Comparison of ENCODE assay signal across 17 cellular contexts in the genomic region with DNA sequence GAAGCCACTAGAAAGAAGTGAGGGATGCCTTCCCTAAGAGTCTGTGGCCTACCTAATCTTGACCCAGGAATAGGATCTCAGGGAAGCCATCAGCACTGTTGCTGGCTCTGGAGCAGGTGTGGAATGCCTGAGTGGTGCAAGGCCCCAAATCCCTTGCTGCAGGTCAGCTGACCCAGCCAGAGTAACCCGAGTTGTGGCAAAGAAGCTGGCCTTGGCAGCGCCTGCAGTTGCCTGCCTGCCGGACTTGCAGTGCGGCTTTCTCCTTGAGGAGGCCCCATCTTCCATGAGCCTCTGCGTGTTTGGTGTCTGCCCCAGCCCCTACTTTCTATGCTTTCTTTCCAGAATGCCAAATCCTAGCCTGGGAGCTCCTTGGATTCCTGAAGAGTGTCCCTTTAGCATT. TPM values are rescaled to one million over a fixed set of nuclear protein-coding genes. Genes with fewer than 3 reads are reported as not detected.
DNase-seq lines count a peak whose midpoint lies in the region; ATAC-seq and TF ChIP-seq lines count a peak whose summit lies in the region.
"Had no signal": no experiment of that assay in that cellular context is flagged by ENCODE, and none has a peak within 500 bp of the region (broad histone marks: within the 10 kb centered on the region; RNA-seq: fewer than 3 reads in every experiment).

No MANE protein-coding gene starts in this region.

- H3K4me1 ChIP-seq in H9 (ENCODE audit: insufficient read depth, low read length) (peaks cover 11% of the 10 kb centered on the region), endodermal cell (ENCODE audit: control insufficient read depth, insufficient read depth, low read length) (peaks cover 16% of the 10 kb centered on the region), left lung (peaks cover 0 to 18% of the 10 kb centered on the region in 2 donors), sigmoid colon (peaks cover 0 to 9% (median 8%) of the 10 kb centered on the region in 4 donors)

- CTCF ChIA-PET in activated CD8-positive, alpha-beta T cell treated with anti-CD3 and anti-CD28 coated beads for 36 hours (lab: Charles Lee): interaction anchor here (1.3 kb wide), 1 partner anchor 18 kb away, joined by 6 read pairs; no protein-coding TSS in a partner anchor

- H4K91ac ChIP-seq in H9 (ENCODE audit: insufficient read length, low read depth, low read length): no peak overlapping the region

- H3K27me3 Mint-ChIP-seq in H9 (ENCODE audit: low read depth) (no peaks in the 10 kb centered on the region), endodermal cell (ENCODE audit: insufficient read depth) (no peaks in the 10 kb centered on the region)
- peaks cover 17% of the 10 kb centered on the region for H3K27me3 Mint-ChIP-seq in activated CD8-positive, alpha-beta T cell treated with anti-CD3 and anti-CD28 coated beads for 36 hours

- no peak overlapping the region for H2BK12ac ChIP-seq in H9 (ENCODE audit: insufficient read length, low read depth, low read length)

- intact Hi-C loops in left lung (cut with DNase I): no loop called here
- intact Hi-C loops in sigmoid colon (cut with DNase I): loop anchor here (10.0 kb wide), 1 partner anchor 140 kb away; no protein-coding TSS in a partner anchor
- intact Hi-C loops in activated CD8-positive, alpha-beta T cell treated with anti-CD3 and anti-CD28 coated beads for 36 hours (cut with micrococcal nuclease): no loop called here

- no peak overlapping the region for H3K56ac ChIP-seq in H9 (ENCODE audit: insufficient read length, low read depth, low read length)

- peaks cover 2% of the 10 kb centered on the region for H3K23me2 ChIP-seq in H9 (ENCODE audit: insufficient read length, low read depth, low read length, poor library complexity, severe bottlenecking)

- H3K4me3 Mint-ChIP-seq in H9 (no peak overlapping the region), endodermal cell (no peak overlapping the region)
- H3K4me3 Mint-ChIP-seq in activated CD8-positive, alpha-beta T cell treated with anti-CD3 and anti-CD28 coated beads for 36 hours: no peak overlapping the region
- H3K4me3 Mint-ChIP-seq: naive thymus-derived CD8-positive, alpha-beta T cell; stimulated activated naive CD8-positive, alpha-beta T cell treated with anti-CD3 and anti-CD28 coated beads, Interleukin-15, Interleukin-2, amounts not matched to agents 100 ng/mL and 50 ng/mL, for 24 hours had no signal

- H4K5ac ChIP-seq in H9 (ENCODE audit: insufficient read length, low read depth, low read length): no peak overlapping the region

- H3K4me1 Mint-ChIP-seq in H9: peaks cover 50 to 55% of the 10 kb centered on the region in 2 experiments
- peaks cover 36% of the 10 kb centered on the region for H3K4me1 Mint-ChIP-seq in endodermal cell
- H3K4me1 Mint-ChIP-seq in activated CD8-positive, alpha-beta T cell treated with anti-CD3 and anti-CD28 coated beads for 36 hours (ENCODE audit: low read depth): peaks cover 7% of the 10 kb centered on the region

- H3K36me3 Mint-ChIP-seq in H9 (ENCODE audit: insufficient read depth in 1 of 3, low read depth in 3 of 3): peaks cover 5 to 16% (median 12%) of the 10 kb centered on the region in 3 experiments; a peak in 6 of 7 replicates
- H3K36me3 Mint-ChIP-seq in endodermal cell (ENCODE audit: low read depth): peaks cover 15% of the 10 kb centered on the region
- H3K36me3 Mint-ChIP-seq in activated CD8-positive, alpha-beta T cell treated with anti-CD3 and anti-CD28 coated beads for 36 hours (ENCODE audit: low read depth): no peaks in the 10 kb centered on the region
- H3K36me3 Mint-ChIP-seq: naive thymus-derived CD8-positive, alpha-beta T cell had no signal

- H3K27ac Mint-ChIP-seq in H9 (peak overlapping the region in 2 of 3 experiments; percentile 55 to 63; a peak in 2 of 7 replicates), endodermal cell (peak overlapping the region; percentile 52)
- no peak overlapping the region for H3K27ac Mint-ChIP-seq in activated CD8-positive, alpha-beta T cell treated with anti-CD3 and anti-CD28 coated beads for 36 hours
- H3K27ac Mint-ChIP-seq: naive thymus-derived CD8-positive, alpha-beta T cell; stimulated activated naive CD8-positive, alpha-beta T cell treated with anti-CD3 and anti-CD28 coated beads, Interleukin-15, Interleukin-2, amounts not matched to agents 100 ng/mL and 50 ng/mL, for 24 hours had no signal

- no peak for TF ChIP-seq EP300 in sigmoid colon (IDR thresholded peaks at IDR 0.05)

- H3K27ac ChIP-seq in H9 (ENCODE audit: insufficient read length, low read depth, low read length) (no peak overlapping the region), endodermal cell (ENCODE audit: low read depth, low read length) (no peak overlapping the region), left lung (peak overlapping the region; percentile 26 to 38), sigmoid colon (peak overlapping the region; percentile 50 to 58 (median 56))
- H3K27ac ChIP-seq: GM23248, KMS-11, WERI-Rb-1 had no signal

- no peak overlapping the region for H2BK20ac ChIP-seq in H9 (ENCODE audit: low read depth, low read length, poor library complexity, severe bottlenecking)

- peaks cover 2 to 3% of the 10 kb centered on the region in 2 experiments; a peak in 4 of 5 replicates for H3K9me3 Mint-ChIP-seq in H9
- peaks cover 3% of the 10 kb centered on the region for H3K9me3 Mint-ChIP-seq in endodermal cell
- H3K9me3 Mint-ChIP-seq in activated CD8-positive, alpha-beta T cell treated with anti-CD3 and anti-CD28 coated beads for 36 hours: peaks cover 2% of the 10 kb centered on the region

- H4K20me1 ChIP-seq in H9 (ENCODE audit: control insufficient read depth, insufficient read depth, insufficient read length): no peaks in the 10 kb centered on the region

- no peaks in the 10 kb centered on the region for H3K79me1 ChIP-seq in H9 (ENCODE audit: insufficient read depth, low read depth, low read length, poor library complexity, severe bottlenecking)

- TF ChIP-seq CTCF in H9 (conservative IDR thresholded peaks at IDR 0.05) (no peak), endodermal cell (conservative IDR thresholded peaks at IDR 0.05) (no peak), left lung (IDR thresholded peaks at IDR 0.05) (no peak), sigmoid colon (IDR thresholded peaks at IDR 0.05) (no peak)
- TF ChIP-seq CTCF in activated CD8-positive, alpha-beta T cell treated with anti-CD3 and anti-CD28 coated beads for 36 hours (IDR thresholded peaks at IDR 0.05): no peak

- no peak overlapping the region for H2AFZ ChIP-seq in H9 (ENCODE audit: low read length)
- H2AFZ ChIP-seq: GM23248 had no signal

- H3K9ac ChIP-seq in H9 (ENCODE audit: extremely low read depth, insufficient read length, low read length) (no peak overlapping the region), endodermal cell (ENCODE audit: extremely low read depth, low read length, poor library complexity, severe bottlenecking) (no peak overlapping the region)
- H3K9ac ChIP-seq: GM23248, KMS-11 had no signal

- no peak overlapping the region for H3T11ph ChIP-seq in H9 (ENCODE audit: low read length)

- WGBS in H9 (ENCODE audit: extremely low coverage, insufficient read length, low lambda C conversion rate): no CpG with 5 or more reads among the region's 5 CpGs
- WGBS in endodermal cell (ENCODE audit: insufficient coverage in 1 of 2, insufficient read length in 1 of 2), 2 experiments: 82 to 88% methylated on average over 5 of the region's 5 CpGs
- 30 to 73% methylated on average over 5 of the region's 5 CpGs for WGBS in sigmoid colon, 2 donors

- H2BK5ac ChIP-seq in H9 (ENCODE audit: insufficient read length, low read length): no peak overlapping the region

- ATAC-seq in left lung: peak; percentile 56
- ATAC-seq in HG03520 (IDR thresholded peaks at IDR 0.05; ENCODE audit: unreplicated experiment): no peak
- ATAC-seq in GM18867 (IDR thresholded peaks at IDR 0.05; ENCODE audit: unreplicated experiment): no peak
- ATAC-seq in activated CD8-positive, alpha-beta T cell treated with anti-CD3 and anti-CD28 coated beads for 36 hours: no peak
- ATAC-seq: naive thymus-derived CD8-positive, alpha-beta T cell; PC-3 had no signal

- H3K79me2 ChIP-seq in H9 (ENCODE audit: insufficient read depth, low read length): peaks cover 2% of the 10 kb centered on the region; the same call in 1 of the 2 replicates

- H2AK5ac ChIP-seq in H9 (ENCODE audit: insufficient read length, low read length): no peak overlapping the region

- no peak overlapping the region for H3K4ac ChIP-seq in H9 (ENCODE audit: low read depth, low read length)

- H4K8ac ChIP-seq in H9 (replicated peaks; ENCODE audit: insufficient read length, low read depth, low read length): no peak overlapping the region

- no peak overlapping the region for H3K4me2 ChIP-seq in H9 (ENCODE audit: insufficient read depth, insufficient read length, low read length)
- H3K4me2 ChIP-seq: KMS-11 had no signal

- POLR2A ChIA-PET in activated CD8-positive, alpha-beta T cell treated with anti-CD3 and anti-CD28 coated beads for 36 hours (lab: Charles Lee): no interaction called here

- no peak overlapping the region for H3K4me3 ChIP-seq in endodermal cell (ENCODE audit: low read length)
- no peak overlapping the region for H3K4me3 ChIP-seq in left lung
- no peak overlapping the region for H3K4me3 ChIP-seq in sigmoid colon
- H3K4me3 ChIP-seq: GM23248 had no signal

- no peak overlapping the region for H3K18ac ChIP-seq in H9 (ENCODE audit: insufficient read length, low read depth, low read length)

- no peak for TF ChIP-seq POLR2A in sigmoid colon (IDR thresholded peaks at IDR 0.05)

- no peak overlapping the region for H2BK120ac ChIP-seq in H9 (ENCODE audit: low read depth, low read length, poor library complexity, severe bottlenecking)

- no peak for DNase-seq in H9
- peak; percentile 74 for DNase-seq in endodermal cell
- peak in 1 of 2 donors; percentile 41 for DNase-seq in left lung
- DNase-seq in sigmoid colon: no peak
- no peak for DNase-seq in NCI-H2227 (lab: John Stamatoyannopoulos, UW; ENCODE audit: unreplicated experiment)
- DNase-seq in activated CD8-positive, alpha-beta T cell treated with anti-CD3 and anti-CD28 coated beads for 36 hours: no peak
- DNase-seq: islet precursor cell; naive thymus-derived CD8-positive, alpha-beta T cell; NCI-H146; NCI-H510A treated with DMSO at 0.1 percent for 48 hours; PC-3; WERI-Rb-1 had no signal

- H3K27me3 ChIP-seq in H9 (ENCODE audit: insufficient read depth, low read length): no peaks in the 10 kb centered on the region
- no peaks in the 10 kb centered on the region for H3K27me3 ChIP-seq in endodermal cell (ENCODE audit: control insufficient read depth, insufficient read depth, low read length, poor library complexity, severe bottlenecking)
- H3K27me3 ChIP-seq in left lung: peaks cover 0 to 12% of the 10 kb centered on the region in 2 donors
- no peaks in the 10 kb centered on the region for H3K27me3 ChIP-seq in sigmoid colon

- peaks cover 10% of the 10 kb centered on the region for H3K36me3 ChIP-seq in endodermal cell (ENCODE audit: control insufficient read depth, insufficient read depth, low read length)
- no peaks in the 10 kb centered on the region for H3K36me3 ChIP-seq in left lung
- peaks cover 0 to 1% (median 0%) of the 10 kb centered on the region in 4 donors for H3K36me3 ChIP-seq in sigmoid colon
- H3K36me3 ChIP-seq: WERI-Rb-1 had no signal

- no peaks in the 10 kb centered on the region for H3K9me3 ChIP-seq in H9 (ENCODE audit: control insufficient read depth, low read depth, low read length)
- H3K9me3 ChIP-seq in endodermal cell (ENCODE audit: control insufficient read depth, low read length): no peaks in the 10 kb centered on the region
- no peaks in the 10 kb centered on the region for H3K9me3 ChIP-seq in left lung
- no peaks in the 10 kb centered on the region for H3K9me3 ChIP-seq in sigmoid colon

- no peak overlapping the region for H3K14ac ChIP-seq in H9 (ENCODE audit: insufficient read depth, low read length)

- no peak overlapping the region for H3K23ac ChIP-seq in H9 (ENCODE audit: insufficient read length, low read depth, low read length)

- H2BK15ac ChIP-seq in H9 (ENCODE audit: low read depth, low read length): no peak overlapping the region

RNA-seq across cellular contexts. Expression of a gene that starts 5.8 kb away (rescaled TPM):
- 17.2 and 18.6 TPM in 2 replicates for total RNA-seq in H9 (2021)
- total RNA-seq in endodermal cell: 10 to 100 TPM; 25.4 to 27.2 TPM
- polyA plus RNA-seq in endodermal cell (2013, experiment 1 of 2): 9.4 TPM
- polyA plus RNA-seq in endodermal cell (2013, experiment 2 of 2): 10.4 TPM
- total RNA-seq in left lung: 10 to 100 TPM; 28.3 to 33.6 TPM
- total RNA-seq in sigmoid colon: 10 to 100 TPM in 2 of 4 donors, 1 to 10 TPM in 2; 7.6 to 23.0 (median 10.1) TPM
- polyA plus RNA-seq in sigmoid colon: 10 to 100 TPM; 15.0 to 31.9 (median 15.3) TPM
- total RNA-seq in activated CD8-positive, alpha-beta T cell treated with anti-CD3 and anti-CD28 coated beads for 36 hours: 1 to 10 TPM in 1 of 2 experiments, under 1 TPM in 1; 0.67 to 1.3 TPM
- total RNA-seq: naive thymus-derived CD8-positive, alpha-beta T cell had no signal
- polyA plus RNA-seq: naive thymus-derived CD8-positive, alpha-beta T cell had no signal

Comparison
In these comparisons a context has a peak if more than half of its experiments do, and no peak if none do; other contexts are left out.
1. H3K27ac ChIP-seq: peak in left lung (2 of 2) and sigmoid colon (4 of 4); none in H9 (single experiment) and endodermal cell (single experiment).